In genomic region chr19:20925481-20925880, GRCh38 we compare ENCODE assay signal across 18 cellular contexts.
"Had no signal": no experiment of that assay in that cellular context is flagged by ENCODE, and none has a peak within 500 bp of the region (broad histone marks: within the 10 kb centered on the region; RNA-seq: fewer than 3 reads in every experiment).

No MANE protein-coding gene starts in this region.

- H3K27ac ChIP-seq: coronary artery, lower lobe of right lung, prostate gland, transverse colon, vagina had no signal

- H3K36me3 ChIP-seq: lower lobe of right lung, prostate gland, transverse colon, vagina had no signal

- H3K9me3 ChIP-seq: lower lobe of right lung, prostate gland, transverse colon, vagina had no signal

- H3K36me3 Mint-ChIP-seq: natural killer cell treated with Interleukin-12 subunit alpha and Interleukin-12 subunit beta and Interleukin-15 and Interleukin-18, amount 100 ng/mL, for 72 hours had no signal

- H3K27ac Mint-ChIP-seq: activated naive CD8-positive, alpha-beta T cell treated with anti-CD3 and anti-CD28 coated beads, Interleukin-2, amount 50 U/mL, for 24 hours; activated T-helper 2 cell treated with anti-CD3 and anti-CD28 coated beads, Interferon-gamma antibody, Interleukin-2, Interleukin-4, amounts not matched to agents 10 μg/mL and 5 μg/mL and 100 μg/mL, durations not matched to agents 14 hours and 24 hours and 36 hours; T-helper 2 cell treated with Interferon-gamma antibody and Interleukin-4, amounts not matched to agents 5 μg/mL and 100 μg/mL, for 36 hours had no signal

- ATAC-seq: activated naive CD8-positive, alpha-beta T cell treated with anti-CD3 and anti-CD28 coated beads, Interleukin-2, amount 50 U/mL, for 24 hours; lower lobe of right lung; natural killer cell treated with Interleukin-12 subunit alpha and Interleukin-12 subunit beta and Interleukin-15 and Interleukin-18, amount 100 ng/mL, for 72 hours; right cardiac atrium had no signal

- H3K4me3 ChIP-seq: coronary artery, lower lobe of right lung, prostate gland, transverse colon, vagina had no signal

- H3K4me1 ChIP-seq: prostate gland had no signal

- H3K9me3 Mint-ChIP-seq: central memory CD8-positive, alpha-beta T cell; natural killer cell treated with Interleukin-12 subunit alpha and Interleukin-12 subunit beta and Interleukin-15 and Interleukin-18, amount 100 ng/mL, for 72 hours had no signal

- H3K27me3 ChIP-seq: transverse colon, vagina had no signal

- H3K27me3 Mint-ChIP-seq: activated naive CD8-positive, alpha-beta T cell treated with anti-CD3 and anti-CD28 coated beads, Interleukin-2, amount 50 U/mL, for 24 hours; central memory CD8-positive, alpha-beta T cell; natural killer cell treated with Interleukin-12 subunit alpha and Interleukin-12 subunit beta and Interleukin-15 and Interleukin-18, amount 100 ng/mL, for 72 hours; stimulated activated naive CD8-positive, alpha-beta T cell treated with anti-CD3 and anti-CD28 coated beads, Interleukin-15, Interleukin-2, amounts not matched to agents 100 ng/mL and 50 ng/mL, for 24 hours had no signal

- DNase-seq: activated CD4-positive, alpha-beta T cell treated with anti-CD3 and anti-CD28 coated beads for 48 hours; activated naive CD4-positive, alpha-beta T cell treated with Interleukin-2 at 50 U/mL for 16 hours; activated naive CD8-positive, alpha-beta T cell treated with anti-CD3 and anti-CD28 coated beads, Interleukin-2, amount 50 U/mL, for 24 hours; anterior cingulate cortex; erythroblast; foreskin melanocyte; hypothalamus; lower lobe of right lung; right cardiac atrium; transverse colon had no signal
